Comparison of ENCODE assay signal across 8 cellular contexts in the genomic region with DNA sequence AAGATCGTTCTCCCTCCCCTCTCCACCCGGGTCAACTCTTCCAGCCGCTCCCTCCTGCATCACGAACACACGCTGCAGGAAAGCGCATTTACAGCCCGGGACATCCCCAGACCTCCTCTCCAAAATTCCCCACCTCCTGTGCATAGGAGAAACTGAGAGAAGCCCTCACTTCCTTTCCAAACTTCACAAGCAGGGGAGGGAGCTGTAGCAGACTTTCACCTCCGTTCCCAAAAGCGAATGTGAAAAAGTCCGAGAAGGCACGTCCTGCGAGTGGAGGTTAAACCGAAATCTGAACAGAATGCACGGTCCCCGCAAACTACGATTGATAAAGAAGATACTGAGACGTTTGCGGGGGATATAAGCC. TPM values are rescaled to one million over a fixed set of nuclear protein-coding genes. Genes with fewer than 3 reads are reported as not detected.
DNase-seq lines count a peak whose midpoint lies in the region; ATAC-seq, FAIRE-seq and TF ChIP-seq lines count a peak whose summit lies in the region.

No MANE protein-coding gene starts in this region.

- TF ChIP-seq CTCF in bronchial epithelial cell (IDR thresholded peaks at IDR 0.05; ENCODE audit: insufficient read depth, low read length, severe bottlenecking) = no peak

- DNase-seq in DMS53 (lab: John Stamatoyannopoulos, UW) (peak; percentile 95), H7 (peak; percentile 41), NT2/D1 (ENCODE audit: low read depth, low spot score) (peak; percentile 76), bronchial epithelial cell (ENCODE audit: low read depth) (peak; percentile 23), left lobe of liver (ENCODE audit: low spot score) (no peak), inferior parietal cortex (ENCODE audit: extremely low spot score) (no peak), posterior cingulate gyrus (no peak)
- peak; percentile 54 for DNase-seq in stimulated activated CD8-positive, alpha-beta memory T cell treated with anti-CD3 and anti-CD28 coated beads, Interleukin-4, amount 100 ng/mL, for 48 hours

- intact Hi-C loops in posterior cingulate gyrus (cut with DNase I) = no loop called here

- H3K36me3 ChIP-seq in H7 (replicated peaks; ENCODE audit: control insufficient read depth, insufficient read depth, low read length) = no peaks in the 10 kb centered on the region
- H3K36me3 ChIP-seq in NT2/D1 (ENCODE audit: insufficient read depth, insufficient read length, low read length) = peaks cover 31% of the 10 kb centered on the region
- H3K36me3 ChIP-seq in bronchial epithelial cell (ENCODE audit: control insufficient read depth, insufficient read depth, low read length) = no peaks in the 10 kb centered on the region

- peak; percentile 74 for ATAC-seq in left lobe of liver

- no peaks in the 10 kb centered on the region for H3K4me1 ChIP-seq in NT2/D1 (ENCODE audit: insufficient read depth, insufficient read length)

- H3K27me3 ChIP-seq in H7 (ENCODE audit: control insufficient read depth, insufficient read depth, low read length) (no peaks in the 10 kb centered on the region), NT2/D1 (ENCODE audit: insufficient read depth, insufficient read length) (no peaks in the 10 kb centered on the region), bronchial epithelial cell (ENCODE audit: control insufficient read depth, insufficient read depth, low read length) (no peaks in the 10 kb centered on the region)

- H3K9me3 ChIP-seq in NT2/D1 (ENCODE audit: insufficient read depth, low read length) = no peaks in the 10 kb centered on the region

- H3K4me3 ChIP-seq in H7 (ENCODE audit: insufficient read depth, low read depth, low read length) (peak overlapping the region; percentile 65), NT2/D1 (ENCODE audit: insufficient read length, low read depth) (peak overlapping the region; percentile 96), bronchial epithelial cell (ENCODE audit: low read depth, low read length) (peak overlapping the region; percentile 70)

- FAIRE-seq in bronchial epithelial cell (lab: Jason Lieb, UNC) = no peak

- peak overlapping the region; percentile 99 for H3K9ac ChIP-seq in NT2/D1 (ENCODE audit: insufficient read length, low read depth)

RNA-seq across cellular contexts. Expression of a gene that starts 0.5 kb away (rescaled TPM):
- total RNA-seq in H7 (2014; rRNA removed; shearing (Covaris generic)) = 150 and 157 TPM in 2 replicates
- 13.4 and 35.3 TPM in 2 replicates for total RNA-seq in bronchial epithelial cell
- total RNA-seq in left lobe of liver = 2.8 TPM

Comparison
In these comparisons a context has a peak if more than half of its experiments do, and no peak if none do; other contexts are left out.
1. DNase-seq: peak in DMS53 (single experiment), H7 (single experiment), NT2/D1 (single experiment), bronchial epithelial cell (single experiment) and stimulated activated CD8-positive, alpha-beta memory T cell treated with anti-CD3 and anti-CD28 coated beads, Interleukin-4, amount 100 ng/mL, for 48 hours (single experiment); none in left lobe of liver (single experiment), inferior parietal cortex (single experiment) and posterior cingulate gyrus (0 of 10).
2. Peak in every context shown above with its lines, with median percentiles within 50 percentile points of each other: H3K4me3 ChIP-seq.